In genomic region chr2:160876765-160877164, GRCh38 we compare ENCODE assay signal across 17 cellular contexts.
"Had no signal": no experiment of that assay in that cellular context is flagged by ENCODE, and none has a peak within 500 bp of the region (broad histone marks: within the 10 kb centered on the region; RNA-seq: fewer than 3 reads in every experiment).

No MANE protein-coding gene starts in this region.

- H3K9me3 ChIP-seq: left lung, ovary, stomach, testis, upper lobe of right lung had no signal

- ATAC-seq: activated CD4-positive, CD25-positive, alpha-beta regulatory T cell treated with anti-CD3 and anti-CD28 coated beads, Interleukin-2, amount 50 U/mL, for 24 hours; left lung; naive thymus-derived CD4-positive, alpha-beta T cell; sciatic nerve; T-cell; upper lobe of right lung had no signal

- H3K4me3 ChIP-seq: left lung, ovary, stomach, testis, upper lobe of right lung had no signal

- H3K4me1 ChIP-seq: left lung, stomach, testis, upper lobe of right lung had no signal

- DNase-seq: activated CD4-positive, alpha-beta T cell treated with anti-CD3 and anti-CD28 coated beads, Interleukin-2, amount 50 U/mL, for 1 hour; activated CD8-positive, alpha-beta memory T cell treated with anti-CD3 and anti-CD28 coated beads for 24 hours; aorta; central memory CD4-positive, alpha-beta T cell; cortex of kidney; effector CD8-positive, alpha-beta T cell; left lung; naive thymus-derived CD4-positive, alpha-beta T cell; ovary; stimulated activated CD4-positive, alpha-beta T cell treated with anti-CD3 and anti-CD28 coated beads, Interleukin-1b, Interleukin-23, amount 100 ng/mL, for 48 hours; stomach; T-cell; T-helper 9 cell; testis; upper lobe of right lung had no signal

- H3K27ac ChIP-seq: left lung, ovary, stomach, testis, upper lobe of right lung had no signal

- H3K27me3 ChIP-seq: left lung, ovary, stomach, testis, upper lobe of right lung had no signal

- H3K36me3 ChIP-seq: left lung, ovary, stomach, upper lobe of right lung had no signal
